In genomic region chr17:16374539-16374938, GRCh38 we compare ENCODE assay signal across 22 cellular contexts. TPM values are rescaled to one million over a fixed set of nuclear protein-coding genes. Genes with fewer than 3 reads are reported as not detected.
"Had no signal": no experiment of that assay in that cellular context is flagged by ENCODE, and none has a peak within 500 bp of the region (broad histone marks: within the 10 kb centered on the region; RNA-seq: fewer than 3 reads in every experiment).

No MANE protein-coding gene starts in this region.

- H3K27me3 ChIP-seq: dorsolateral prefrontal cortex, hepatocyte, neutrophil, pancreas, right atrium auricular region, spleen, upper lobe of right lung, uterus had no signal

- H3K9me3 Mint-ChIP-seq: mesothelial cell of epicardium; naive thymus-derived CD8-positive, alpha-beta T cell; stimulated activated naive B cell treated with anti-CD40 and anti-IgM and Interleukin-4, amounts not matched to agents 10 μg/mL and 1 μg/mL and 100 μg/mL, for 72 hours; stimulated activated naive CD8-positive, alpha-beta T cell treated with anti-CD3 and anti-CD28 coated beads, Interleukin-15, Interleukin-2, amounts not matched to agents 100 ng/mL and 50 ng/mL, for 24 hours had no signal

- H3K4me3 Mint-ChIP-seq: mesothelial cell of epicardium; naive thymus-derived CD8-positive, alpha-beta T cell; stimulated activated naive B cell treated with anti-CD40 and anti-IgM and Interleukin-4, amounts not matched to agents 10 μg/mL and 1 μg/mL and 100 μg/mL, for 72 hours; stimulated activated naive CD8-positive, alpha-beta T cell treated with anti-CD3 and anti-CD28 coated beads, Interleukin-15, Interleukin-2, amounts not matched to agents 100 ng/mL and 50 ng/mL, for 24 hours had no signal

- H3K4me2 ChIP-seq: hepatocyte had no signal

- H3K4me1 ChIP-seq: uterus had no signal

- H3K79me2 ChIP-seq: hepatocyte had no signal

- H3K27ac ChIP-seq: hepatocyte, neutrophil, pancreas, spleen, tibial nerve, uterus had no signal

- H3K4me3 ChIP-seq: dorsolateral prefrontal cortex, hepatocyte, pancreas, right atrium auricular region, skin epidermis, spleen, thoracic aorta, tibial nerve, uterus had no signal

- H3K36me3 ChIP-seq: neutrophil, pancreas, right atrium auricular region, spleen, thoracic aorta, tibial nerve, upper lobe of right lung, uterus had no signal

- H2AFZ ChIP-seq: hepatocyte had no signal

- DNase-seq: central memory CD4-positive, alpha-beta T cell; dorsolateral prefrontal cortex; effector CD4-positive, alpha-beta T cell; head of caudate nucleus; left ventricle myocardium superior; naive thymus-derived CD8-positive, alpha-beta T cell; stimulated activated naive B cell treated with anti-CD40 and anti-IgM and Interleukin-4, amounts not matched to agents 10 μg/mL and 1 μg/mL and 100 μg/mL, for 72 hours; uterus had no signal

- H3K36me3 Mint-ChIP-seq: mesothelial cell of epicardium; naive thymus-derived CD8-positive, alpha-beta T cell; stimulated activated naive B cell treated with anti-CD40 and anti-IgM and Interleukin-4, amounts not matched to agents 10 μg/mL and 1 μg/mL and 100 μg/mL, for 72 hours had no signal

- H3K27me3 Mint-ChIP-seq: progenitor cell of endocrine pancreas; stimulated activated naive B cell treated with anti-CD40 and anti-IgM and Interleukin-4, amounts not matched to agents 10 μg/mL and 1 μg/mL and 100 μg/mL, for 72 hours; stimulated activated naive CD8-positive, alpha-beta T cell treated with anti-CD3 and anti-CD28 coated beads, Interleukin-15, Interleukin-2, amounts not matched to agents 100 ng/mL and 50 ng/mL, for 24 hours had no signal

- FAIRE-seq: frontal cortex had no signal

- ATAC-seq: naive thymus-derived CD8-positive, alpha-beta T cell; pancreas; stimulated activated naive B cell treated with anti-CD40 and anti-IgM and Interleukin-4, amounts not matched to agents 10 μg/mL and 1 μg/mL and 100 μg/mL, for 72 hours had no signal

- H3K9me3 ChIP-seq: neutrophil, pancreas, right atrium auricular region, spleen, thoracic aorta, tibial nerve, upper lobe of right lung, uterus had no signal

- H3K4me1 Mint-ChIP-seq: naive thymus-derived CD8-positive, alpha-beta T cell had no signal

- H3K27ac Mint-ChIP-seq: mesothelial cell of epicardium; naive thymus-derived CD8-positive, alpha-beta T cell; progenitor cell of endocrine pancreas; stimulated activated naive CD8-positive, alpha-beta T cell treated with anti-CD3 and anti-CD28 coated beads, Interleukin-15, Interleukin-2, amounts not matched to agents 100 ng/mL and 50 ng/mL, for 24 hours had no signal

RNA-seq across cellular contexts. Expression of gene TRPV2, which starts 40.8 kb away (rescaled TPM):
- polyA plus RNA-seq: neural cell had no signal
